ENCODE assay signal across 8 cellular contexts in the genomic region with DNA sequence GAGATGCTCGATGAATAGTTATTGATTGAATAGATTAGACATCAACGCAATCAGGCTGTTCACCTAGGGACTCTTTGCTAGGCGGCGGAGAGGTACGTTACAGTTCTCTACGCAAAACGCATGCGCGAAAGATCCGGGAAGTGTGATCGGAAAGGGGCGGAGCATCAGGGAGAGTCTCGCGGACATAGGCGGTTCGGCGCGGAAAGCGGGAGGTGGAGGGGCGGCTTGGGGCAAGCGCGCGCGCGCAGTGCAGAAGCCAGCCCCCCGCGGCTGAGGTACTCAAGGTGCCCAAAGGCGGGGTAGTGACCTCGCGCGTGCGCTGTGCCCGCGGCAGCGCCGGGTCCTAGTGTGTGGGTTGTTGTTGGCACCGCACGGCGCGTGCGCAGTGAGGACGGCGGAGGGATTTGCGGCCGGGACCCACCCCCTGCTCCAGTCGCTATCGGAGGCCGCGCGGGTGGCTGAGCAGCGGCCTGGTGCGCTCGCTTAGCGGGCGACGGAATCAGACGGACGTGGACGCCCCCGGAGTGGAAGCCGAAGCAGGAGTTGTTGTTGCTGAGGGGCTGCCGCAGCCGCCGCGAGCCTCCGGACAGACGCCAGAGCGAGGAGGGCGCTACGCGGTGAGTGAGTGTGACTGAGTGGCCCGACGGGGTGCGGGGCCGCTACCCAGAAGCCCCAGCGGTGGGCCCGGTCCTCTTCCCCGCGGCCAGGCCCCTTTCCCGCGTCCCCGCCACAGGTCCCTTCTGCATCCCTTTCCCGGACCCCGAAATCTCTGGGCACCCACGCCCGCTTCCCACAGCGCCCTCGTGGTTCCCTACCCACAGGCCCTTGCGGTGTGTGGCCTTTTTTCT. TPM values are rescaled to one million over a fixed set of nuclear protein-coding genes. Genes with fewer than 3 reads are reported as not detected.
DNase-seq lines count a peak whose midpoint lies in the region; ATAC-seq and TF ChIP-seq lines count a peak whose summit lies in the region.

A gene with protein sequence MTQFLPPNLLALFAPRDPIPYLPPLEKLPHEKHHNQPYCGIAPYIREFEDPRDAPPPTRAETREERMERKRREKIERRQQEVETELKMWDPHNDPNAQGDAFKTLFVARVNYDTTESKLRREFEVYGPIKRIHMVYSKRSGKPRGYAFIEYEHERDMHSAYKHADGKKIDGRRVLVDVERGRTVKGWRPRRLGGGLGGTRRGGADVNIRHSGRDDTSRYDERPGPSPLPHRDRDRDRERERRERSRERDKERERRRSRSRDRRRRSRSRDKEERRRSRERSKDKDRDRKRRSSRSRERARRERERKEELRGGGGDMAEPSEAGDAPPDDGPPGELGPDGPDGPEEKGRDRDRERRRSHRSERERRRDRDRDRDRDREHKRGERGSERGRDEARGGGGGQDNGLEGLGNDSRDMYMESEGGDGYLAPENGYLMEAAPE (plus strand): TSS at position 432 of the 848 bp plus-strand sequence. CDS start 964 bp downstream, outside the sequence.

- POLR2A ChIA-PET in GM10248 (lab: Yijun Ruan, JAX), result no interaction called here
- POLR2A ChIA-PET in activated naive CD8-positive, alpha-beta T cell treated with anti-CD3 and anti-CD28 coated beads, Interleukin-2, amount 10 ng/mL, durations not matched to agents 7 days and 5 days (lab: Charles Lee), result interaction anchor here (0.9 to 1.3 kb wide), 2 partner anchors 10 to 12 kb away, joined by 3 to 4 read pairs; no protein-coding TSS in a partner anchor

- H3K27ac Mint-ChIP-seq in activated naive CD8-positive, alpha-beta T cell treated with anti-CD3 and anti-CD28 coated beads, Interleukin-2, amount 10 ng/mL, durations not matched to agents 7 days and 5 days, result peak within 1 kb of the TSS; percentile 87

- H3K9ac ChIP-seq in SU-DHL-6 (ENCODE audit: low read length), result peak within 1 kb of the TSS; percentile 79

- CTCF ChIA-PET in GM10248 (lab: Yijun Ruan, JAX), result interaction anchor here (3.9 kb wide), 1 partner anchor 12 kb away, joined by 30 read pairs; no protein-coding TSS in a partner anchor

- DNase-seq in GM10248 (ENCODE audit: extremely low spot score), result peak; percentile 99
- peak; percentile 99 for DNase-seq in NCI-H128 (lab: John Stamatoyannopoulos, UW; ENCODE audit: unreplicated experiment)
- peak; percentile 98 for DNase-seq in activated naive CD8-positive, alpha-beta T cell treated with anti-CD3 and anti-CD28 coated beads, Interleukin-2, amount 10 ng/mL, durations not matched to agents 7 days and 5 days
- peak; percentile 95 to 99 (median 98) for DNase-seq in head of caudate nucleus
- peak; percentile 99 to 100 (median 99) for DNase-seq in ovary
- peak; percentile 99 to 100 for DNase-seq in thyroid gland

- H3K4me2 ChIP-seq in SU-DHL-6 (ENCODE audit: low read depth, low read length, poor library complexity, severe bottlenecking), result peak within 1 kb of the TSS; percentile 94

- H3K9me2 ChIP-seq in SU-DHL-6 (replicated peaks; ENCODE audit: insufficient read depth, low read length), result no peaks in the 10 kb centered on the region

- peaks cover 11% of the 10 kb centered on the region for H3K36me3 Mint-ChIP-seq in activated naive CD8-positive, alpha-beta T cell treated with anti-CD3 and anti-CD28 coated beads, Interleukin-2, amount 10 ng/mL, durations not matched to agents 7 days and 5 days

- ATAC-seq in HG02642 (IDR thresholded peaks at IDR 0.05; ENCODE audit: poor library complexity, unreplicated experiment), result peak; percentile 89
- ATAC-seq in activated naive CD8-positive, alpha-beta T cell treated with anti-CD3 and anti-CD28 coated beads, Interleukin-2, amount 10 ng/mL, durations not matched to agents 7 days and 5 days (ENCODE audit: low read depth), result peak; percentile 96

- peak within 1 kb of the TSS; percentile 96 for H3K4me3 Mint-ChIP-seq in activated naive CD8-positive, alpha-beta T cell treated with anti-CD3 and anti-CD28 coated beads, Interleukin-2, amount 10 ng/mL, durations not matched to agents 7 days and 5 days

- peaks cover 2% of the 10 kb centered on the region for H3K27me3 Mint-ChIP-seq in activated naive CD8-positive, alpha-beta T cell treated with anti-CD3 and anti-CD28 coated beads, Interleukin-2, amount 10 ng/mL, durations not matched to agents 7 days and 5 days

- H3F3A ChIP-seq in SU-DHL-6 (ENCODE audit: insufficient read depth), result no peaks in the 10 kb centered on the region

- H3K27me3 ChIP-seq in SU-DHL-6 (ENCODE audit: low read length) (no peaks in the 10 kb centered on the region), ovary (no peaks in the 10 kb centered on the region), thyroid gland (no peaks in the 10 kb centered on the region)

- H3K4me1 ChIP-seq in ovary (ENCODE audit: insufficient read depth), result peaks cover 10% of the 10 kb centered on the region
- H3K4me1 ChIP-seq in thyroid gland, result peaks cover 11 to 25% of the 10 kb centered on the region in 2 donors

- H3K36me3 ChIP-seq in SU-DHL-6 (ENCODE audit: low read length) (peaks cover 23% of the 10 kb centered on the region), ovary (no peaks in the 10 kb centered on the region), thyroid gland (peaks cover 4 to 8% of the 10 kb centered on the region in 2 donors)

- peak within 1 kb of the TSS; percentile 62 for H3K27ac ChIP-seq in SU-DHL-6 (ENCODE audit: low read depth, low read length)
- H3K27ac ChIP-seq in ovary, result peak within 1 kb of the TSS; percentile 79 to 81
- H3K27ac ChIP-seq in thyroid gland, result peak within 1 kb of the TSS; percentile 70 to 89 (median 79)

- H3K9me3 Mint-ChIP-seq in activated naive CD8-positive, alpha-beta T cell treated with anti-CD3 and anti-CD28 coated beads, Interleukin-2, amount 10 ng/mL, durations not matched to agents 7 days and 5 days, result no peaks in the 10 kb centered on the region

- intact Hi-C loops in head of caudate nucleus (cut with DNase I), result no loop called here
- intact Hi-C loops in ovary (cut with DNase I), result no loop called here
- intact Hi-C loops in thyroid gland (cut with DNase I), result no loop called here

- H4K20me1 ChIP-seq in SU-DHL-6 (ENCODE audit: low read depth, low read length), result peaks cover 27% of the 10 kb centered on the region

- peak within 1 kb of the TSS; percentile 78 for H2AFZ ChIP-seq in SU-DHL-6 (ENCODE audit: low read depth, low read length, severe bottlenecking)

- TF ChIP-seq POLR2A in ovary (IDR thresholded peaks at IDR 0.05) (peak; percentile 94), thyroid gland (IDR thresholded peaks at IDR 0.05) (peak; percentile 55 to 87)

- TF ChIP-seq EP300 in ovary (IDR thresholded peaks at IDR 0.05), result peak; percentile 57

- H3K4me1 Mint-ChIP-seq in activated naive CD8-positive, alpha-beta T cell treated with anti-CD3 and anti-CD28 coated beads, Interleukin-2, amount 10 ng/mL, durations not matched to agents 7 days and 5 days, result peaks cover 25% of the 10 kb centered on the region

- no peaks in the 10 kb centered on the region for H3K9me3 ChIP-seq in SU-DHL-6 (ENCODE audit: insufficient read depth, low read length)
- H3K9me3 ChIP-seq in ovary, result no peaks in the 10 kb centered on the region
- H3K9me3 ChIP-seq in thyroid gland, result no peaks in the 10 kb centered on the region

- peaks cover 50% of the 10 kb centered on the region for H3K79me2 ChIP-seq in SU-DHL-6 (ENCODE audit: insufficient read depth, low read length)

- H3K4me3 ChIP-seq in SU-DHL-6 (ENCODE audit: insufficient read depth, low read length, poor library complexity, severe bottlenecking) (peak within 1 kb of the TSS; percentile 95), ovary (peak within 1 kb of the TSS; percentile 63), thyroid gland (replicated peaks in 1 of 3) (peak within 1 kb of the TSS; percentile 60 to 80 (median 77))

- WGBS in ovary, 3 donors, result 0 to 1% (median 0%) methylated on average over 60 to 89 of the region's 89 CpGs
- WGBS in thyroid gland, 2 donors, result 0 to 1% methylated on average over 20 to 69 of the region's 89 CpGs

- no peak for TF ChIP-seq CTCF in GM10248 (IDR thresholded peaks at IDR 0.05; ENCODE audit: control extremely low read depth, extremely low read depth, low read depth, missing control alignments)
- TF ChIP-seq CTCF in SU-DHL-6 (IDR thresholded peaks at IDR 0.05; ENCODE audit: insufficient read depth, low read length, poor library complexity, severe bottlenecking), result no peak
- TF ChIP-seq CTCF in ovary (IDR thresholded peaks at IDR 0.05), result peak in 1 of 3 donors; percentile 34
- peak in 1 of 6 experiments; percentile 21 for TF ChIP-seq CTCF in thyroid gland (IDR thresholded peaks at IDR 0.05)

RNA-seq across cellular contexts. Expression of the gene that starts here (rescaled TPM):
- 100 to 1,000 TPM; 321 to 328 TPM for total RNA-seq in activated naive CD8-positive, alpha-beta T cell treated with anti-CD3 and anti-CD28 coated beads, Interleukin-2, amount 10 ng/mL, durations not matched to agents 7 days and 5 days
- total RNA-seq in ovary (100 to 1,000 TPM; 181 to 284 (median 252) TPM), thyroid gland (100 to 1,000 TPM; 253 to 388 (median 305) TPM)
- 100 to 1,000 TPM; 133 to 366 TPM for polyA plus RNA-seq in ovary

Comparison
In these comparisons a context has a peak if more than half of its experiments do, and no peak if none do; other contexts are left out.
1. Peak in every context shown above with its lines: DNase-seq, ATAC-seq, H3K4me3 ChIP-seq and H3K27ac ChIP-seq.